Comparison of ENCODE assay signal across 9 cellular contexts in genomic region chr3:12139111-12139511, GRCh38. TPM values are rescaled to one million over a fixed set of nuclear protein-coding genes. Genes with fewer than 3 reads are reported as not detected.
DNase-seq lines count a peak whose midpoint lies in the region; ATAC-seq, FAIRE-seq and TF ChIP-seq lines count a peak whose summit lies in the region.
"Had no signal": no experiment of that assay in that cellular context is flagged by ENCODE, and none has a peak within 500 bp of the region (broad histone marks: within the 10 kb centered on the region; RNA-seq: fewer than 3 reads in every experiment).

No MANE protein-coding gene starts in this region.

- H3K27me3 Mint-ChIP-seq in stimulated activated naive CD8-positive, alpha-beta T cell treated with anti-CD3 and anti-CD28 coated beads, Interleukin-15, amount 100 ng/mL, for 72 hours = peaks cover 9% of the 10 kb centered on the region

- intact Hi-C loops in A673 (cut with micrococcal nuclease; ENCODE audit: unreplicated experiment) = loop anchor here (1.0 to 10.0 kb wide), 3 partner anchors 37 to 756 kb away; no protein-coding TSS in a partner anchor

- H3K27ac Mint-ChIP-seq in stimulated activated naive CD8-positive, alpha-beta T cell treated with anti-CD3 and anti-CD28 coated beads, Interleukin-15, amount 100 ng/mL, for 72 hours = no peak overlapping the region

- peaks cover 4% of the 10 kb centered on the region for H3K4me1 ChIP-seq in A673 (ENCODE audit: insufficient read depth, low read length, poor library complexity, severe bottlenecking)
- no peaks in the 10 kb centered on the region for H3K4me1 ChIP-seq in cardiac muscle cell (ENCODE audit: low read depth)

- peak; percentile 84 for ATAC-seq in stimulated activated naive CD8-positive, alpha-beta T cell treated with anti-CD3 and anti-CD28 coated beads, Interleukin-15, amount 100 ng/mL, for 72 hours

- FAIRE-seq in GM18507 (lab: Jason Lieb, UNC) = peak; percentile 49
- FAIRE-seq: colon had no signal

- no peak overlapping the region for H3K4me3 Mint-ChIP-seq in stimulated activated naive CD8-positive, alpha-beta T cell treated with anti-CD3 and anti-CD28 coated beads, Interleukin-15, amount 100 ng/mL, for 72 hours

- H3K36me3 ChIP-seq in A673 (ENCODE audit: insufficient read depth, low read length, poor library complexity, severe bottlenecking) = no peaks in the 10 kb centered on the region
- H3K36me3 ChIP-seq in cardiac muscle cell = no peaks in the 10 kb centered on the region

- peaks cover 8% of the 10 kb centered on the region for H3K4me1 Mint-ChIP-seq in stimulated activated naive CD8-positive, alpha-beta T cell treated with anti-CD3 and anti-CD28 coated beads, Interleukin-15, amount 100 ng/mL, for 72 hours

- BruUV-seq in A673 (replicated peaks; lab: Mats Ljungman, UMichigan) = no TSS peak

- H3K4me3 ChIP-seq in A673 (ENCODE audit: low read depth, low read length, poor library complexity, severe bottlenecking) (no peak overlapping the region), cardiac muscle cell (no peak overlapping the region)

- H3K9me3 ChIP-seq in A673 (ENCODE audit: low read depth, low read length, poor library complexity, severe bottlenecking) = no peaks in the 10 kb centered on the region
- no peaks in the 10 kb centered on the region for H3K9me3 ChIP-seq in cardiac muscle cell (ENCODE audit: low read depth)

- no peaks in the 10 kb centered on the region for H3K9me3 Mint-ChIP-seq in stimulated activated naive CD8-positive, alpha-beta T cell treated with anti-CD3 and anti-CD28 coated beads, Interleukin-15, amount 100 ng/mL, for 72 hours

- CTCF ChIA-PET in A673 (lab: Charles Lee) = no interaction called here

- POLR2A ChIA-PET in A673 (lab: Charles Lee; ENCODE audit: low non-redundant PET) = no interaction called here

- peak; percentile 64 for DNase-seq in A673 (ENCODE audit: low spot score)
- no peak for DNase-seq in GM18507 (ENCODE audit: extremely low spot score, insufficient read length, low read depth)
- peak; percentile 21 for DNase-seq in T1000 (lab: John Stamatoyannopoulos, UW)
- DNase-seq in cardiac muscle cell (ENCODE audit: low read depth in 1 of 2, low spot score in 1 of 2) = peak; percentile 59 to 86
- DNase-seq in stimulated activated naive CD8-positive, alpha-beta T cell treated with anti-CD3 and anti-CD28 coated beads, Interleukin-15, amount 100 ng/mL, for 72 hours = peak; percentile 20 to 40
- DNase-seq in NCI-H1930 (lab: John Stamatoyannopoulos, UW) = no peak
- DNase-seq in NK-92 (lab: John Stamatoyannopoulos, UW; ENCODE audit: unreplicated experiment) = no peak
- DNase-seq in activated CD4-positive, CD25-positive, alpha-beta regulatory T cell (lab: John Stamatoyannopoulos, UW) = no peak

- TF ChIP-seq CTCF in A673 (conservative IDR thresholded peaks at IDR 0.05; ENCODE audit: low read depth, low read length) (peak; percentile 62), cardiac muscle cell (IDR thresholded peaks at IDR 0.05; ENCODE audit: low read depth, low read length) (peak; percentile 78)

- H3K27ac ChIP-seq in A673 (ENCODE audit: low read depth, low read length, poor library complexity, severe bottlenecking) (no peak overlapping the region), cardiac muscle cell (no peak overlapping the region)

- H3K27me3 ChIP-seq in A673 (replicated peaks; ENCODE audit: insufficient read depth, low read depth, low read length, poor library complexity) = no peaks in the 10 kb centered on the region
- no peaks in the 10 kb centered on the region for H3K27me3 ChIP-seq in cardiac muscle cell

RNA-seq across cellular contexts. Expression of gene TIMP4, which starts 19.6 kb away (rescaled TPM):
- total RNA-seq in A673 (2021) (10.2 and 13.3 TPM in 2 replicates), cardiac muscle cell (0.11 TPM in 1 of 2 replicates, not detected in the other)
- polyA plus RNA-seq in cardiac muscle cell = 0.16 TPM in 1 of 2 replicates, not detected in the other

Comparison
In these comparisons a context has a peak if more than half of its experiments do, and no peak if none do; other contexts are left out.
1. DNase-seq: peak in A673 (single experiment), T1000 (single experiment), cardiac muscle cell (2 of 2) and stimulated activated naive CD8-positive, alpha-beta T cell treated with anti-CD3 and anti-CD28 coated beads, Interleukin-15, amount 100 ng/mL, for 72 hours (2 of 2); none in GM18507 (single experiment), NCI-H1930 (0 of 2), NK-92 (single experiment) and activated CD4-positive, CD25-positive, alpha-beta regulatory T cell (0 of 4).
2. RNA of gene TIMP4, which starts 19.6 kb away (total RNA-seq): 10.2 to 13.3 TPM in A673; 0.11 TPM in cardiac muscle cell; every median in the first group is over 10 times any median in the second.